Comparison of ENCODE assay signal across 1 cellular context in the genomic region with DNA sequence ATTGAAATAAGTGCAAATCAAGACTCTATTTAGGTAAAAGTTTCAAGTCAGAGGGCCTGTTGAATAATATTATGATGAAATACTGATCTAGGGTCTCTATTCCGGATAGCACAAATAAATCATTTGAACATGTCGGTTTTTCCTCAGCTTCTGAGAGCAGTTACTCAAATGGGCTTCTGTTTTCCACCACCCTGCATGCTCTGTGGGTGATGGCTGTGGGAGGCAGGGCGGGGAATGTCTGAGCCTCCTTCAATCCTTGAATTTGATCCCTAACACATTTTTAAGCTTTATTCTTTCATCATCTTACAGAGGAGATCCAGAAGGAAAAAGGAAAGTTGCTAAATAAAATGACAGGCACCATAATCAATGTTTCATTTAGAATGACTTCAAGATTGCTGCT.
TF ChIP-seq lines count a peak whose summit lies in the region.

No MANE protein-coding gene starts in this region.

TF ChIP-seq in H1, 55 proteins besides CTCF, POLR2A, EP300 and RAD21 (continued from another document):
- TF ChIP-seq, protein P1, sequence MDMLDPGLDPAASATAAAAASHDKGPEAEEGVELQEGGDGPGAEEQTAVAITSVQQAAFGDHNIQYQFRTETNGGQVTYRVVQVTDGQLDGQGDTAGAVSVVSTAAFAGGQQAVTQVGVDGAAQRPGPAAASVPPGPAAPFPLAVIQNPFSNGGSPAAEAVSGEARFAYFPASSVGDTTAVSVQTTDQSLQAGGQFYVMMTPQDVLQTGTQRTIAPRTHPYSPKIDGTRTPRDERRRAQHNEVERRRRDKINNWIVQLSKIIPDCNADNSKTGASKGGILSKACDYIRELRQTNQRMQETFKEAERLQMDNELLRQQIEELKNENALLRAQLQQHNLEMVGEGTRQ (IDR thresholded peaks at IDR 0.05; ENCODE audit: low read length): no peak
- TF ChIP-seq, protein P2, sequence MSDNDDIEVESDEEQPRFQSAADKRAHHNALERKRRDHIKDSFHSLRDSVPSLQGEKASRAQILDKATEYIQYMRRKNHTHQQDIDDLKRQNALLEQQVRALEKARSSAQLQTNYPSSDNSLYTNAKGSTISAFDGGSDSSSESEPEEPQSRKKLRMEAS (IDR thresholded peaks at IDR 0.05): no peak
- TF ChIP-seq MAFK (IDR thresholded peaks at IDR 0.05; ENCODE audit: low read depth, low read length) (no peak), KDM4A (IDR thresholded peaks at IDR 0.05; ENCODE audit: low read depth, low read length, severe bottlenecking) (no peak), CTBP2 (IDR thresholded peaks at IDR 0.05; ENCODE audit: borderline replicate concordance, insufficient read depth, insufficient read length, low read length) (no peak), FOSL1 (IDR thresholded peaks at IDR 0.05; ENCODE audit: insufficient read depth, low read depth, low read length) (no peak)
